11 cellular contexts compared by ENCODE assay signal in the genomic region with DNA sequence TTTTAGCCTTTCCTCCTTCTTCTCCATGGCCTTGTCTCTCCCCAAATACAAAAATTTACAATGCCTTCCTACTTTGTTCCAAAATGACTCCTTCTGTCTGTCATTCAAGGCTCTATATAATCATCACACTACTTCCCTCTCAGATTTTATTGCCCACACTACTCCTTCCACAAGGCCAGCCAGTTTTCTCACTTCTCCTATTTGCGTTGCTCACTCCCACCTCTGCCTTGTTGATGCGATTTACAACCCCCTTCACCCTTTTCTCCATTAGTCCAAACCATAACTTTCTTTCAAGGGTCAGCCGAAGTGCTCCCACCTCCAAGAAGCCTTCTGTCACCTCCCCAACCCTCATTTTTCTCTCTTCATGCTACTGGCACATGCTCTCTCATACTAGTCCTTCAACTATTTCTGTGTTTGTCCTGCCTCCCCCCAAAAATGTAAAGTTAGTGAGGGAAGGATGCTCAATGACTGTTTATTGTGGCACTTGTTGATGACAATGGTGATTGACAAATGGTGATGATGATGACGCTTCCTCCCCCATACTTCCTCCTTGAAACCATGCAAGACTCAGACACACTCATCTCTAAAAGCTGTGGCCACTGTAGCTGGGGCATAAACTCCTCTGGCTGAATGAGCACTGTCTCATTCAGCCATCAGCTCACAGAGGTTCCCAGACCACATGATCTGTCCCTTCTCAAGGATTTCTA.
A peak's percentile ranks its signal among the peaks of the same experiment; 100 is the strongest.
DNase-seq lines count a peak whose midpoint lies in the region; ATAC-seq lines count a peak whose summit lies in the region.
"Had no signal": no experiment of that assay in that cellular context is flagged by ENCODE, and none has a peak within 500 bp of the region (broad histone marks: within the 10 kb centered on the region; RNA-seq: fewer than 3 reads in every experiment).

No MANE protein-coding gene starts in this region.

- DNase-seq in NOMO-1 (lab: John Stamatoyannopoulos, UW; ENCODE audit: unreplicated experiment in 2 of 2) = peak; percentile 28 to 30
- no peak for DNase-seq in NOMO-1 treated with dmso at 0.1 percent for 144 hours (lab: John Stamatoyannopoulos, UW; ENCODE audit: unreplicated experiment)
- DNase-seq in kidney tubule cell (ENCODE audit: low spot score) = peak; percentile 17
- no peak for DNase-seq in C1 segment of cervical spinal cord (lab: John Stamatoyannopoulos, UW)
- no peak for DNase-seq in NCI-H2171 treated with DMSO at 0.1 percent for 48 hours (lab: John Stamatoyannopoulos, UW)
- DNase-seq in GM19240 (ENCODE audit: insufficient read length, low spot score) = no peak
- DNase-seq: activated naive CD4-positive, alpha-beta T cell treated with Interleukin-2 at 50 U/mL for 16 hours; left ventricle myocardium inferior; testis had no signal

- peak; percentile 67 for ATAC-seq in GM21723 (IDR thresholded peaks at IDR 0.05; ENCODE audit: unreplicated experiment)
- peak; percentile 63 for ATAC-seq in HG03460 (IDR thresholded peaks at IDR 0.05; ENCODE audit: unreplicated experiment)

Comparison
In these comparisons a context has a peak if more than half of its experiments do, and no peak if none do; other contexts are left out.
1. DNase-seq: peak in NOMO-1 (2 of 2) and kidney tubule cell (single experiment); none in NOMO-1 treated with dmso at 0.1 percent for 144 hours (single experiment), C1 segment of cervical spinal cord (0 of 14), NCI-H2171 treated with DMSO at 0.1 percent for 48 hours (single experiment) and GM19240 (single experiment).